ENCODE assay signal across 10 cellular contexts in the genomic region with DNA sequence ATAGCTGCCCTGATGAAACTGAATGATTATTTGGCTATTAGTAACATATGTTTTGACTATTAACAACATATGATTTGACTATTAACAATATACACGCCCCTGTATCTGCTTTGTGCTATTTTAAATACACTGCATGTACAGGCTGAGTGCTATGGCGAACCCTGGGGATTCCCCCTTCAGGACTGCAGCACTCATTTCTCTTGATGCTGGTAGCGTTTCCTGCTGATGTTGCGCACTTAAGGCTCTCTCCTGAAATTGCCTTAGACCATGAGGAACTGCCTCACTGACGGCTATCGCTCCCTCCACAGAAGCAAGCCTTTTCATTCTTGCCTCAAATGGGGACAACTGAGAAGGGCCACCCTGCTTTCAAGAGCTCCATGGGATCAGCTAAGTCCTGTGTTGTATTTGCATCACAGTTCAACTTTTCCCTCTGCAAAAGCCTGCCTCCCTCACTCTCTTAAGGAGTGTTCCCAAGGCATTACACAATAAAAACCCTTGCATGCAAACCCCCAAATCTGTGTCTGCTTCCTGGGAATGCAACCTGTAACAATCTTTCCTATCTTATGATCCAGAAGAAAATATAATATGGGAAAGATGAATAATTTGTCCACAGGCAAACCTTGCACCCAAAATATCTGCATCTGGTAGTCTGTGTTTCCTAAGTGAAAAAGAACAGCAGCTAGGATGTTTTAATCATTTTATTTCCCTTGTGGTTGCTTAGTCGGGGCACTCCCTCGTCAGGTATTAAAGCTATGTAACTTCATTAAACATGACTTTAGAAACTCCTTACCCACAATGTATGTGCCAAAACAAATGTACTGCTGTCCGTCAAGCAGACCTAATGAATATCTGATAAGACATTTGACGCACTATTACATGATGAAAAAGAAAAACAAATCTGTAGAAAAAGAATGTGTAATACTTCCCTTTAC.
A peak's percentile ranks its signal among the peaks of the same experiment; 100 is the strongest.
DNase-seq lines count a peak whose midpoint lies in the region; ATAC-seq and TF ChIP-seq lines count a peak whose summit lies in the region.
"Had no signal": no experiment of that assay in that cellular context is flagged by ENCODE, and none has a peak within 500 bp of the region (broad histone marks: within the 10 kb centered on the region; RNA-seq: fewer than 3 reads in every experiment).

No MANE protein-coding gene starts in this region.

- CTCF ChIA-PET in AG04449 (lab: Yijun Ruan, JAX), result interaction anchor here (1.1 kb wide), 1 partner anchor 9 kb away, joined by 3 read pairs; no protein-coding TSS in a partner anchor

- POLR2A ChIA-PET in AG04449 (lab: Yijun Ruan, JAX), result interaction anchor here (1.0 kb wide), 1 partner anchor 77 kb away, joined by 4 read pairs; no protein-coding TSS in a partner anchor

- H3K4me3 ChIP-seq in AG04449 (ENCODE audit: low read depth, low read length) (no peak overlapping the region), fibroblast of pulmonary artery (replicated peaks; ENCODE audit: low read depth, low read length) (no peak overlapping the region)
- H3K4me3 ChIP-seq: uterus had no signal

- peak; percentile 52 for DNase-seq in AG04449 (ENCODE audit: low read depth, low spot score)
- peak; percentile 24 for DNase-seq in LHCN-M2 (ENCODE audit: low read depth)
- DNase-seq in fibroblast of pulmonary artery (ENCODE audit: low read depth), result peak; percentile 69
- no peak for DNase-seq in GOT3 (lab: John Stamatoyannopoulos, UW)
- no peak for DNase-seq in DMS153 treated with DMSO at 0.1 percent for 48 hours (lab: John Stamatoyannopoulos, UW; ENCODE audit: unreplicated experiment)
- no peak for DNase-seq in NCI-H2081 (lab: John Stamatoyannopoulos, UW)
- DNase-seq in NCI-H510A treated with DMSO at 0.1 percent for 48 hours (lab: John Stamatoyannopoulos, UW), result no peak
- DNase-seq: uterus had no signal

- TF ChIP-seq CTCF in AG04449 (IDR thresholded peaks at IDR 0.05; ENCODE audit: insufficient read depth, low read length, missing control alignments) (no peak), fibroblast of pulmonary artery (IDR thresholded peaks at IDR 0.05; ENCODE audit: low read length, missing control alignments) (no peak)

- peak; percentile 63 for ATAC-seq in GM21619 (IDR thresholded peaks at IDR 0.05; ENCODE audit: unreplicated experiment)
- ATAC-seq: Panc1 had no signal

Comparison
In these comparisons a context has a peak if more than half of its experiments do, and no peak if none do; other contexts are left out.
1. DNase-seq: peak in AG04449 (single experiment), LHCN-M2 (single experiment) and fibroblast of pulmonary artery (single experiment); none in GOT3 (single experiment), DMS153 treated with DMSO at 0.1 percent for 48 hours (single experiment), NCI-H2081 (0 of 2) and NCI-H510A treated with DMSO at 0.1 percent for 48 hours (single experiment).